Comparison of ENCODE assay signal across 8 cellular contexts in genomic region chr18:63422862-63423304, GRCh38. TPM values are rescaled to one million over a fixed set of nuclear protein-coding genes. Genes with fewer than 3 reads are reported as not detected.
A peak's percentile ranks its signal among the peaks of the same experiment; 100 is the strongest.
DNase-seq lines count a peak whose midpoint lies in the region; ATAC-seq and TF ChIP-seq lines count a peak whose summit lies in the region.

No MANE protein-coding gene starts in this region.

- H4K20me1 ChIP-seq in DOHH2 (ENCODE audit: control insufficient read depth, insufficient read depth, low read depth, low read length) (0 out of 2 replicates have a peak, but pooled peaks cover 4% of the 10 kb centered on the region), mammary epithelial cell (ENCODE audit: insufficient read depth, low read length) (no peaks in the 10 kb centered on the region)

- CTCF ChIA-PET in mammary epithelial cell (lab: Charles Lee; ENCODE audit: low non-redundant PET) = no interaction called here

- H3F3A ChIP-seq in DOHH2 (ENCODE audit: control insufficient read depth, insufficient read depth) = no peaks in the 10 kb centered on the region

- DNase-seq in mammary epithelial cell (no peak), lower leg skin (ENCODE audit: low spot score in 2 of 2) (no peak), transverse colon (no peak), kidney tubule cell (ENCODE audit: low spot score) (no peak), HuH-7 (ENCODE audit: low spot score) (no peak)

- H3K27ac ChIP-seq in DOHH2 (ENCODE audit: low read depth, low read length) (peak overlapping the region; percentile 60), HUES48 (ENCODE audit: low read depth, low read length) (peak overlapping the region; percentile 98), mammary epithelial cell (ENCODE audit: insufficient read depth, low read depth, low read length) (peak overlapping the region; percentile 99), transverse colon (peak overlapping the region; percentile 89 to 96 (median 94))

- H3K4me1 ChIP-seq in DOHH2 (ENCODE audit: control insufficient read depth, low read length) (peaks cover 16% of the 10 kb centered on the region), HUES48 (ENCODE audit: control insufficient read depth, insufficient read depth, low read length) (peaks cover 11% of the 10 kb centered on the region), mammary epithelial cell (ENCODE audit: insufficient read depth, low read length) (peaks cover 37% of the 10 kb centered on the region), transverse colon (peaks cover 0 to 33% (median 12%) of the 10 kb centered on the region in 4 donors)

- peaks cover 32% of the 10 kb centered on the region for H3K36me3 ChIP-seq in DOHH2 (ENCODE audit: control insufficient read depth, low read length)
- peaks cover 5% of the 10 kb centered on the region for H3K36me3 ChIP-seq in HUES48 (ENCODE audit: control insufficient read depth, insufficient read depth, low read length)
- peaks cover 4% of the 10 kb centered on the region for H3K36me3 ChIP-seq in mammary epithelial cell (ENCODE audit: insufficient read depth, low read length)
- peaks cover 0 to 3% (median under 1%) of the 10 kb centered on the region in 4 donors for H3K36me3 ChIP-seq in transverse colon

- WGBS in mammary epithelial cell (ENCODE audit: low coverage, missing lambda C conversion rate) = 1% methylated on average over 13 of the region's 27 CpGs
- 2% methylated on average over 27 of the region's 27 CpGs for WGBS in lower leg skin, 2 donors
- WGBS in transverse colon (ENCODE audit: low coverage in 1 of 2), 2 donors = 3 to 17% methylated on average over 3 to 27 of the region's 27 CpGs

- in situ Hi-C loops in mammary epithelial cell (cut with MboI; ENCODE audit: low sequenced_read_pairs in 2 of 2) = no loop called here
- in situ Hi-C loops in transverse colon (cut with MboI; ENCODE audit: low pct_ligation_motif_present in 1 of 4, low pct_unique_long_range_greater_than_20kb in 1 of 4, low sequenced_read_pairs in 3 of 4) = no loop called here

- peak; percentile 32 for ATAC-seq in GM21447 (IDR thresholded peaks at IDR 0.05; ENCODE audit: unreplicated experiment)

- H3K79me2 ChIP-seq in DOHH2 (ENCODE audit: control insufficient read depth, low read length) = peaks cover 43% of the 10 kb centered on the region
- H3K79me2 ChIP-seq in mammary epithelial cell (ENCODE audit: insufficient read depth, low read length) = peaks cover 44% of the 10 kb centered on the region

- H3K4me2 ChIP-seq in DOHH2 (ENCODE audit: low read length) (peak overlapping the region; percentile 88), mammary epithelial cell (ENCODE audit: insufficient read depth, low read depth, low read length) (peak overlapping the region; percentile 82)

- intact Hi-C loops in mammary epithelial cell (cut with micrococcal nuclease) (loop anchor here (1.0 to 10.0 kb wide), 2 partner anchors 56 to 898 kb away; partner anchors contain the start of genes KDSR and ZCCHC2), lower leg skin (cut with DNase I; ENCODE audit: low total_unique reads) (loop anchor here (10.0 kb wide), 1 partner anchor 78 kb away; no protein-coding TSS in a partner anchor), transverse colon (cut with DNase I; ENCODE audit: low total_unique reads) (loop anchor here (10.0 kb wide), 1 partner anchor 58 kb away; the partner anchor contains the start of gene KDSR)

- H3K27me3 ChIP-seq in DOHH2 (ENCODE audit: control insufficient read depth, low read length) = no peaks in the 10 kb centered on the region
- H3K27me3 ChIP-seq in HUES48 (ENCODE audit: control insufficient read depth, insufficient read depth, low read length) = no peaks in the 10 kb centered on the region
- no peaks in the 10 kb centered on the region for H3K27me3 ChIP-seq in mammary epithelial cell (ENCODE audit: insufficient read depth, low read length)
- no peaks in the 10 kb centered on the region for H3K27me3 ChIP-seq in transverse colon

- H3K4me3 ChIP-seq in DOHH2 (ENCODE audit: low read length) = peak overlapping the region; percentile 91
- H3K4me3 ChIP-seq in HUES48 (ENCODE audit: low read depth, low read length) = peak overlapping the region; percentile 94
- peak overlapping the region; percentile 48 to 96 (median 94) for H3K4me3 ChIP-seq in mammary epithelial cell (replicated peaks in 1 of 3; ENCODE audit: insufficient read depth in 1 of 3, low read depth in 2 of 3, low read length in 3 of 3)
- peak overlapping the region; percentile 53 for H3K4me3 ChIP-seq in lower leg skin (ENCODE audit: low read depth, poor library complexity, severe bottlenecking)
- H3K4me3 ChIP-seq in transverse colon = peak overlapping the region; percentile 58 to 89 (median 78)

- H3K9me3 ChIP-seq in DOHH2 (ENCODE audit: control insufficient read depth, insufficient read depth, low read length) = no peaks in the 10 kb centered on the region
- H3K9me3 ChIP-seq in HUES48 (ENCODE audit: control insufficient read depth, insufficient read depth, low read length) = no peaks in the 10 kb centered on the region
- no peaks in the 10 kb centered on the region for H3K9me3 ChIP-seq in mammary epithelial cell (replicated peaks; ENCODE audit: insufficient read depth, low read length)
- H3K9me3 ChIP-seq in transverse colon = no peaks in the 10 kb centered on the region

- TF ChIP-seq POLR2A in lower leg skin (IDR thresholded peaks at IDR 0.05) (no peak), transverse colon (IDR thresholded peaks at IDR 0.05) (no peak)

- peak overlapping the region; percentile 66 for H2AFZ ChIP-seq in mammary epithelial cell (ENCODE audit: low read depth, low read length)

- dilution Hi-C loops in mammary epithelial cell (cut with HindIII; ENCODE audit: low sequenced_read_pairs) = no loop called here

- no peak for TF ChIP-seq EP300 in transverse colon (IDR thresholded peaks at IDR 0.05; ENCODE audit: low read depth)

- H3K9ac ChIP-seq in HUES48 (ENCODE audit: low read depth, low read length) = peak overlapping the region; percentile 84
- H3K9ac ChIP-seq in mammary epithelial cell (ENCODE audit: insufficient read depth, low read length) = peak overlapping the region; percentile 99

- TF ChIP-seq CTCF in DOHH2 (IDR thresholded peaks at IDR 0.05; ENCODE audit: low read depth, low read length, poor library complexity, severe bottlenecking) = peak; percentile 21
- TF ChIP-seq CTCF in mammary epithelial cell (conservative IDR thresholded peaks at IDR 0.05 in 1 of 2, IDR thresholded peaks at IDR 0.05 in 1 of 2; ENCODE audit: extremely low read depth in 1 of 2, insufficient read depth in 1 of 2, low read depth in 1 of 2, low read length in 2 of 2) = no peak
- no peak for TF ChIP-seq CTCF in lower leg skin (IDR thresholded peaks at IDR 0.05)
- TF ChIP-seq CTCF in transverse colon (IDR thresholded peaks at IDR 0.05) = peak in 3 of 5 experiments; percentile 3 to 20 (median 6)

- BruUV-seq in mammary epithelial cell (replicated peaks; lab: Mats Ljungman, UMichigan) = TSS peak; percentile 69

- H3K9me2 ChIP-seq in DOHH2 (replicated peaks; ENCODE audit: control insufficient read depth, low read length) = no peaks in the 10 kb centered on the region

RNA-seq across cellular contexts. Expression of gene VPS4B, which starts 0.6 kb away (rescaled TPM):
- total RNA-seq in mammary epithelial cell (10 to 100 TPM; 60.8 to 94.4 TPM), lower leg skin (10 to 100 TPM; 43.6 to 59.6 (median 52.4) TPM), transverse colon (100 to 1,000 TPM in 1 of 4 donors, 10 to 100 TPM in 3; 40.4 to 122 (median 63.3) TPM)
- polyA plus RNA-seq in mammary epithelial cell = 31.0 TPM
- 30.0 TPM for polyA minus RNA-seq in mammary epithelial cell

RNA-seq across cellular contexts. Expression of gene SERPINB5, which starts 53.9 kb away (rescaled TPM):
- total RNA-seq in mammary epithelial cell = 100 to 1,000 TPM; 428 to 490 TPM
- polyA plus RNA-seq in mammary epithelial cell = 525 TPM
- polyA minus RNA-seq in mammary epithelial cell = 393 TPM
- total RNA-seq in lower leg skin = 100 to 1,000 TPM; 298 to 404 (median 337) TPM
- total RNA-seq in transverse colon = 1 to 10 TPM in 3 of 4 donors, under 1 TPM in 1; 0.79 to 3.6 (median 1.2) TPM

RNA-seq across cellular contexts. Expression of gene KDSR, which starts 55.9 kb away (rescaled TPM):
- total RNA-seq in mammary epithelial cell = 100 to 1,000 TPM in 1 of 2 donors, 10 to 100 TPM in 1; 65.7 to 101 TPM
- 61.5 TPM for polyA plus RNA-seq in mammary epithelial cell
- polyA minus RNA-seq in mammary epithelial cell = 126 TPM
- 100 to 1,000 TPM in 2 of 4 donors, 10 to 100 TPM in 2; 91.7 to 121 (median 99.3) TPM for total RNA-seq in lower leg skin
- total RNA-seq in transverse colon = 10 to 100 TPM; 13.1 to 37.2 (median 28.3) TPM

Comparison
In these comparisons a context has a peak if more than half of its experiments do, and no peak if none do; other contexts are left out.
1. CTCF ChIP-seq: peak in DOHH2 (single experiment) and transverse colon (3 of 5); none in mammary epithelial cell (0 of 2) and lower leg skin (0 of 3).
2. RNA of gene SERPINB5, which starts 53.9 kb away (total RNA-seq): 428 to 490 TPM in mammary epithelial cell and 298 to 404 TPM in lower leg skin; 0.79 to 3.6 TPM in transverse colon; every median in the first group is over 10 times any median in the second.
3. Peak in every context shown above with its lines, with median percentiles within 50 percentile points of each other: H3K27ac ChIP-seq and H3K4me3 ChIP-seq.